Comparison of ENCODE assay signal across 7 cellular contexts in the genomic region with DNA sequence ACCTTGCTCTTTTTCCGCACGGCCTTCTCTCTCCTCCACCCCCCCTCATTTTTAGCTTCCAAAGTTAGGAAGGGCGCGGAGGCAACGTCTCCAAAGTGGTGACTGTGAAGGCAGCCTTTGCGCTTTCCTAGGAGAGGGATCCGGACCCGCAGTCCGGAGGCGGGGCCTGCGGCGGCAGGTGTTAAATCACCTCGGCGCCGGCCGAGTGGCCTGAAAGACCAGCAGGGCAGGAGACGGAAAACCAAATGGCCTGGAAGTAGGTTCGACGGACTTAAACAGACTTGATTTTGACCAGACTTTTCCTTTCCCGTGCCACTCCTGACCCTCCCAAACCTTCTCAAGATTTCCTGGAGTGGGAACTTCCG. TPM values are rescaled to one million over a fixed set of nuclear protein-coding genes. Genes with fewer than 3 reads are reported as not detected.
DNase-seq lines count a peak whose midpoint lies in the region; ATAC-seq and TF ChIP-seq lines count a peak whose summit lies in the region.

No MANE protein-coding gene starts in this region.

- no peak for TF ChIP-seq CTCF in GM10266 (IDR thresholded peaks at IDR 0.05; ENCODE audit: control insufficient read depth, insufficient read depth, low read depth, missing control alignments)
- no peak for TF ChIP-seq CTCF in HFF-Myc (IDR thresholded peaks at IDR 0.05; ENCODE audit: low read depth, low read length, missing control alignments)
- TF ChIP-seq CTCF in fibroblast of mammary gland (conservative IDR thresholded peaks at IDR 0.05; ENCODE audit: control insufficient read depth, insufficient read depth, low read depth, low read length): no peak
- no peak for TF ChIP-seq CTCF in natural killer cell (IDR thresholded peaks at IDR 0.05)
- no peak for TF ChIP-seq CTCF in tibial artery (IDR thresholded peaks at IDR 0.05)

- H3K9me3 Mint-ChIP-seq in natural killer cell: no peaks in the 10 kb centered on the region

- H3K27ac Mint-ChIP-seq in natural killer cell: peak overlapping the region; percentile 93 to 94

- peaks cover 0 to 45% (median 21%) of the 10 kb centered on the region in 4 donors for H3K4me1 ChIP-seq in tibial artery

- H3K27me3 Mint-ChIP-seq in natural killer cell (ENCODE audit: low read depth in 2 of 2): no peaks in the 10 kb centered on the region

- H3K9me3 ChIP-seq in tibial artery: no peaks in the 10 kb centered on the region

- ATAC-seq in natural killer cell: no peak

- peak overlapping the region; percentile 98 to 99 for H3K27ac ChIP-seq in tibial artery

- peak overlapping the region; percentile 65 for H3K4me3 ChIP-seq in HFF-Myc (replicated peaks; ENCODE audit: low read depth, low read length)
- H3K4me3 ChIP-seq in fibroblast of mammary gland (ENCODE audit: control insufficient read depth, low read depth, low read length): peak overlapping the region; percentile 97
- peak overlapping the region; percentile 92 to 99 for H3K4me3 ChIP-seq in tibial artery

- H3K36me3 Mint-ChIP-seq in natural killer cell: no peaks in the 10 kb centered on the region

- peaks cover 45 to 54% of the 10 kb centered on the region in 2 donors for H3K4me1 Mint-ChIP-seq in natural killer cell

- H3K36me3 ChIP-seq in tibial artery: no peaks in the 10 kb centered on the region

- DNase-seq in GM10266 (ENCODE audit: extremely low spot score) (peak; percentile 58), HFF-Myc (ENCODE audit: extremely low read depth, low read depth) (no peak), NCI-H226 (peak; percentile 40), activated T-helper 1 cell treated with Interleukin-2 at 50 U/mL for 16 hours (ENCODE audit: low read depth) (peak; percentile 15), fibroblast of mammary gland (ENCODE audit: low read depth) (peak; percentile 22), natural killer cell (no peak), tibial artery (peak in 1 of 2 donors; percentile 38)

- peak overlapping the region; percentile 96 for H3K4me3 Mint-ChIP-seq in natural killer cell

- no peaks in the 10 kb centered on the region for H3K27me3 ChIP-seq in tibial artery

- intact Hi-C loops in natural killer cell (cut with micrococcal nuclease): loop anchor here (2.0 to 5.0 kb wide), 5 partner anchors 157 to 1628 kb away; a partner anchor contains a TSS
- intact Hi-C loops in tibial artery (cut with DNase I; ENCODE audit: low total_unique reads): loop anchor here (5.0 to 10.0 kb wide), 2 partner anchors 43 to 885 kb away; no protein-coding TSS in a partner anchor

RNA-seq across cellular contexts. Expression of a gene that starts 0.6 kb away (rescaled TPM):
- total RNA-seq in natural killer cell: 10 to 100 TPM; 75.3 to 94.5 (median 80.3) TPM

Comparison
In these comparisons a context has a peak if more than half of its experiments do, and no peak if none do; other contexts are left out.
1. DNase-seq: peak in GM10266 (single experiment), NCI-H226 (single experiment), activated T-helper 1 cell treated with Interleukin-2 at 50 U/mL for 16 hours (single experiment) and fibroblast of mammary gland (single experiment); none in HFF-Myc (single experiment) and natural killer cell (single experiment).
2. Peak in every context shown above with its lines, with median percentiles within 50 percentile points of each other: H3K4me3 ChIP-seq.